7 cellular contexts compared by ENCODE assay signal in genomic region chr1:200136384-200136783, GRCh38.
"Had no signal": no experiment of that assay in that cellular context is flagged by ENCODE, and none has a peak within 500 bp of the region (broad histone marks: within the 10 kb centered on the region; RNA-seq: fewer than 3 reads in every experiment).

No MANE protein-coding gene starts in this region.

- DNase-seq: GM23248, GOT3, H9, HCEC 1CT, KBM-7 had no signal

- H3K4me1 Mint-ChIP-seq: H9 had no signal

- H3K9ac ChIP-seq: GM23248, KMS-11 had no signal

- H3K4me2 ChIP-seq: KMS-11 had no signal

- H2AFZ ChIP-seq: GM23248 had no signal

- FAIRE-seq: HTR-8/SVneo had no signal

- H3K4me3 ChIP-seq: GM23248 had no signal

- H3K9me3 Mint-ChIP-seq: H9 had no signal

- H3K27ac Mint-ChIP-seq: H9 had no signal

- H3K27ac ChIP-seq: GM23248, KMS-11 had no signal

- H3K4me3 Mint-ChIP-seq: H9 had no signal
